In genomic region chr10:49890025-49890424, GRCh38 we compare ENCODE assay signal across 1 cellular context.
TF ChIP-seq lines count a peak whose summit lies in the region.

No MANE protein-coding gene starts in this region.

TF ChIP-seq in HepG2, 621 proteins besides CTCF, POLR2A, EP300 and RAD21:
- TF ChIP-seq STAG1 (CRISPR knock-in tag; IDR thresholded peaks at IDR 0.05), result 0 out of 2 replicates have a peak, but pooled peaks have one; percentile 6
